Comparison of ENCODE assay signal across 8 cellular contexts in genomic region chr3:17742837-17743659, GRCh38. TPM values are rescaled to one million over a fixed set of nuclear protein-coding genes. Genes with fewer than 3 reads are reported as not detected.
DNase-seq lines count a peak whose midpoint lies in the region; ATAC-seq, FAIRE-seq and TF ChIP-seq lines count a peak whose summit lies in the region.

No MANE protein-coding gene starts in this region.

- in situ Hi-C loops in K562 (cut with MboI) = no loop called here

- H4K20me1 ChIP-seq in BLaER1 (no peaks in the 10 kb centered on the region), K562 (replicated peaks; ENCODE audit: control insufficient read depth, insufficient read depth, low read length) (no peaks in the 10 kb centered on the region)

- H3K27ac ChIP-seq in BLaER1 (peak overlapping the region; percentile 97), HUES64 (ENCODE audit: low read depth, low read length) (peak overlapping the region; percentile 99), K562 (ENCODE audit: extremely low read depth, low read depth, low read length) (peak overlapping the region; percentile 93), testis (peak overlapping the region; percentile 98)

- H3K79me2 ChIP-seq in K562 (ENCODE audit: control insufficient read depth, insufficient read depth, low read length) = peaks cover 41% of the 10 kb centered on the region

- FAIRE-seq in K562 (lab: Jason Lieb, UNC) = peak; percentile 77

- H3K27me3 ChIP-seq in BLaER1 = no peaks in the 10 kb centered on the region; the same call in 1 of the 2 replicates
- H3K27me3 ChIP-seq in HUES64 (ENCODE audit: insufficient read depth, low read length) = no peaks in the 10 kb centered on the region
- H3K27me3 ChIP-seq in K562 (ENCODE audit: control insufficient read depth in 2 of 2, insufficient read depth in 2 of 2, low read length in 2 of 2) = no peaks in the 10 kb centered on the region
- H3K27me3 ChIP-seq in testis = no peaks in the 10 kb centered on the region

- H3K4me3 ChIP-seq in BLaER1 (peak overlapping the region; percentile 87), HUES64 (ENCODE audit: low read length) (peak overlapping the region; percentile 78), K562 (peak overlapping the region; percentile 70), testis (peak overlapping the region; percentile 92 to 97)

- no peaks in the 10 kb centered on the region for H3K9me3 ChIP-seq in BLaER1
- H3K9me3 ChIP-seq in HUES64 (ENCODE audit: insufficient read depth, low read depth, low read length) = no peaks in the 10 kb centered on the region
- no peaks in the 10 kb centered on the region for H3K9me3 ChIP-seq in K562 (replicated peaks; ENCODE audit: control insufficient read depth, insufficient read depth, low read depth, low read length)
- no peaks in the 10 kb centered on the region for H3K9me3 ChIP-seq in testis

- CTCF ChIA-PET in K562 (lab: Yijun Ruan, JAX; ENCODE audit: low intra/inter-chr PET ratio) = interaction anchor here (0.5 kb wide), 1 partner anchor 191 kb away, joined by 3 read pairs; no protein-coding TSS in a partner anchor

- peak in 3 of 4 experiments; percentile 97 to 98 (median 98) for DNase-seq in K562 (ENCODE audit: extremely low read depth in 1 of 4, low spot score in 3 of 4)
- DNase-seq in left lobe of liver (ENCODE audit: low spot score) = no peak
- DNase-seq in testis = no peak
- no peak for DNase-seq in NCI-H524 (lab: John Stamatoyannopoulos, UW)

- TSS peak; percentile 96 for BruUV-seq in K562 (replicated peaks; lab: Mats Ljungman, UMichigan)

- peaks cover 57% of the 10 kb centered on the region for H3K4me1 ChIP-seq in BLaER1
- H3K4me1 ChIP-seq in HUES64 (ENCODE audit: insufficient read depth, low read length) = peaks cover 30% of the 10 kb centered on the region
- peaks cover 22 to 36% of the 10 kb centered on the region in 2 experiments; a peak in 4 of 5 replicates for H3K4me1 ChIP-seq in K562 (replicated peaks in 1 of 2; ENCODE audit: control insufficient read depth in 2 of 2, insufficient read depth in 2 of 2, low read length in 2 of 2)
- peaks cover 7% of the 10 kb centered on the region for H3K4me1 ChIP-seq in testis

- TF ChIP-seq CTCF in K562 (IDR thresholded peaks at IDR 0.05 in 2 of 3, conservative IDR thresholded peaks at IDR 0.05 in 1 of 3; ENCODE audit: insufficient read depth in 2 of 3, low read depth in 1 of 3, low read length in 3 of 3) (no peak), testis (IDR thresholded peaks at IDR 0.05) (no peak)

- H3K4me2 ChIP-seq in BLaER1 = peak overlapping the region; percentile 90
- peak overlapping the region; percentile 93 for H3K4me2 ChIP-seq in K562 (ENCODE audit: insufficient read depth, low read length)

- H3K36me3 ChIP-seq in BLaER1 (no peaks in the 10 kb centered on the region), HUES64 (ENCODE audit: insufficient read depth, low read length) (no peaks in the 10 kb centered on the region), K562 (ENCODE audit: control insufficient read depth, insufficient read depth, low read length) (no peaks in the 10 kb centered on the region), testis (ENCODE audit: low read depth, missing control alignments) (no peaks in the 10 kb centered on the region)

- peak in 1 of 2 experiments; percentile 12; a peak in 1 of 4 replicates for TF ChIP-seq RAD21 in K562 (CRISPR knock-in tag; conservative IDR thresholded peaks at IDR 0.05 in 1 of 2, IDR thresholded peaks at IDR 0.05 in 1 of 2)

- no peaks in the 10 kb centered on the region for H3K9me1 ChIP-seq in K562 (ENCODE audit: control insufficient read depth, insufficient read depth, low read length)

- TF ChIP-seq EP300 in K562 (IDR thresholded peaks at IDR 0.05; ENCODE audit: low read length) = peak; percentile 17; the same call in 1 of the 2 replicates

- H3K9ac ChIP-seq in BLaER1 = peak overlapping the region; percentile 94
- peak overlapping the region; percentile 97 for H3K9ac ChIP-seq in HUES64 (ENCODE audit: low read depth, low read length)
- peak overlapping the region; percentile 90 to 95 for H3K9ac ChIP-seq in K562 (ENCODE audit: insufficient read depth in 1 of 2, low read depth in 2 of 2, low read length in 2 of 2)

- 8% methylated on average over 15 of the region's 16 CpGs for WGBS in HUES64
- WGBS in K562 (ENCODE audit: insufficient coverage, low coverage, missing lambda C conversion rate) = 1% methylated on average over 14 of the region's 16 CpGs
- 0 to 1% methylated on average over 8 to 16 of the region's 16 CpGs for WGBS in testis, 2 donors

- POLR2A ChIA-PET in K562 (lab: Yijun Ruan, JAX) = interaction anchor here (0.7 to 3.0 kb wide), 12 partner anchors 10 to 294 kb away, joined by 3 to 17 read pairs (median 4); no protein-coding TSS in a partner anchor

- TF ChIP-seq POLR2A in K562 (conservative IDR thresholded peaks at IDR 0.05) (peak; percentile 88), testis (IDR thresholded peaks at IDR 0.05) (no peak)

- ATAC-seq in GM19023 (IDR thresholded peaks at IDR 0.05; ENCODE audit: unreplicated experiment) (peak; percentile 3), K562 (peak; percentile 2), left lobe of liver (peak; percentile 6), HG03139 (IDR thresholded peaks at IDR 0.05; ENCODE audit: unreplicated experiment) (no peak)

- peak overlapping the region; percentile 93 for H2AFZ ChIP-seq in K562 (ENCODE audit: low read depth, low read length)

- intact Hi-C loops in K562 (cut with micrococcal nuclease) = loop anchor here (1.0 to 5.0 kb wide), 6 partner anchors 13 to 301 kb away; no protein-coding TSS in a partner anchor
- intact Hi-C loops in testis (cut with DNase I; ENCODE audit: low total_unique reads) = no loop called here

TF ChIP-seq in K562, 482 proteins besides CTCF, POLR2A, EP300 and RAD21 (continues in another document):
- TF ChIP-seq CREB3L1 (IDR thresholded peaks at IDR 0.05; ENCODE audit: borderline replicate concordance, low read depth) (peak; percentile 49; the same call in 1 of the 2 replicates), SUPT5H (IDR thresholded peaks at IDR 0.05) (peak; percentile 66), MECOM (CRISPR knock-in tag; IDR thresholded peaks at IDR 0.05) (no peak)

RNA-seq across cellular contexts. Expression of gene TBC1D5, which starts 0.6 kb away (rescaled TPM):
- 22.8 TPM for polyA plus RNA-seq in HUES64 (2013, experiment 1 of 2)
- polyA plus RNA-seq in HUES64 (2013, experiment 2 of 2) = 29.2 TPM
- 37.2 and 85.0 TPM in 2 replicates for total RNA-seq in K562 (2011; cell fraction: chromatin; rRNA removed; ENCODE audit: low replicate concordance)
- total RNA-seq in K562 (2011; cell fraction: nucleolus; rRNA removed) = 19.2 and 21.7 TPM in 2 replicates
- 36.4 and 46.8 TPM in 2 replicates for total RNA-seq in K562 (2011; cell fraction: nucleoplasm; rRNA removed)
- 26.5 and 27.0 TPM in 2 replicates for total RNA-seq in K562 (2014; rRNA removed)
- total RNA-seq in K562 (2014; rRNA removed; fragmentation: Illumina TruSeq; extraction: Trizol) = 36.0 and 36.4 TPM in 2 replicates
- 36.6 and 38.1 TPM in 2 replicates for total RNA-seq in K562 (2015; rRNA removed; fragmentation: Illumina TruSeq; extraction: Trizol)
- total RNA-seq in K562 (2021) = 25.6 and 28.9 TPM in 2 replicates
- polyA plus RNA-seq in K562 (2011; rRNA removed) = 28.0 and 31.8 TPM in 2 replicates
- 16.9 and 21.2 TPM in 2 replicates for polyA plus RNA-seq in K562 (2011; cell fraction: cytosol; rRNA removed)
- polyA plus RNA-seq in K562 (2011; cell fraction: nucleus; rRNA removed) = 15.1 and 18.6 TPM in 2 replicates
- polyA plus RNA-seq in K562 (2012) = 15.9 and 23.7 TPM in 2 replicates
- polyA plus RNA-seq in K562 (2014; fragmentation: Illumina TruSeq; extraction: Trizol) = 21.8 and 24.2 TPM in 2 replicates
- polyA plus RNA-seq in K562 (2014; fragmentation: Nextera tagmentation; extraction: Ambion mirVana) = 1 to 10 TPM; 2.9 to 5.1 TPM
- polyA plus RNA-seq in K562 (2014; rRNA removed) = 13.5 and 19.8 TPM in 2 replicates
- 68.1 and 87.9 TPM in 2 replicates for polyA minus RNA-seq in K562 (2011; rRNA and poly(A)+ RNA removed)
- polyA minus RNA-seq in K562 (2011; cell fraction: cytosol; rRNA and poly(A)+ RNA removed) = 33.6 and 38.9 TPM in 2 replicates
- polyA minus RNA-seq in K562 (2011; cell fraction: nucleus; rRNA and poly(A)+ RNA removed) = 35.9 and 61.5 TPM in 2 replicates
- total RNA-seq in left lobe of liver = 21.8 TPM
- 10 to 100 TPM; 95.4 to 98.1 TPM for total RNA-seq in testis
- polyA plus RNA-seq in testis (ENCODE audit: insufficient read depth, low read depth, low replicate concordance) = 47.8 TPM

Comparison
In these comparisons a context has a peak if more than half of its experiments do, and no peak if none do; other contexts are left out.
1. DNase-seq: peak in K562 (3 of 4); none in left lobe of liver (single experiment), testis (single experiment) and NCI-H524 (0 of 2).
2. Peak in every context shown above with its lines, with median percentiles within 50 percentile points of each other: H3K27ac ChIP-seq, H3K4me3 ChIP-seq and H3K9ac ChIP-seq.